ENCODE assay signal across 1 cellular context in genomic region chr2:72132981-72133720, GRCh38.
TF ChIP-seq lines count a peak whose summit lies in the region.

No MANE protein-coding gene starts in this region.

TF ChIP-seq in HEK293, 187 proteins besides CTCF, POLR2A, EP300 and RAD21 (continued from another document):
- TF ChIP-seq, protein P1, sequence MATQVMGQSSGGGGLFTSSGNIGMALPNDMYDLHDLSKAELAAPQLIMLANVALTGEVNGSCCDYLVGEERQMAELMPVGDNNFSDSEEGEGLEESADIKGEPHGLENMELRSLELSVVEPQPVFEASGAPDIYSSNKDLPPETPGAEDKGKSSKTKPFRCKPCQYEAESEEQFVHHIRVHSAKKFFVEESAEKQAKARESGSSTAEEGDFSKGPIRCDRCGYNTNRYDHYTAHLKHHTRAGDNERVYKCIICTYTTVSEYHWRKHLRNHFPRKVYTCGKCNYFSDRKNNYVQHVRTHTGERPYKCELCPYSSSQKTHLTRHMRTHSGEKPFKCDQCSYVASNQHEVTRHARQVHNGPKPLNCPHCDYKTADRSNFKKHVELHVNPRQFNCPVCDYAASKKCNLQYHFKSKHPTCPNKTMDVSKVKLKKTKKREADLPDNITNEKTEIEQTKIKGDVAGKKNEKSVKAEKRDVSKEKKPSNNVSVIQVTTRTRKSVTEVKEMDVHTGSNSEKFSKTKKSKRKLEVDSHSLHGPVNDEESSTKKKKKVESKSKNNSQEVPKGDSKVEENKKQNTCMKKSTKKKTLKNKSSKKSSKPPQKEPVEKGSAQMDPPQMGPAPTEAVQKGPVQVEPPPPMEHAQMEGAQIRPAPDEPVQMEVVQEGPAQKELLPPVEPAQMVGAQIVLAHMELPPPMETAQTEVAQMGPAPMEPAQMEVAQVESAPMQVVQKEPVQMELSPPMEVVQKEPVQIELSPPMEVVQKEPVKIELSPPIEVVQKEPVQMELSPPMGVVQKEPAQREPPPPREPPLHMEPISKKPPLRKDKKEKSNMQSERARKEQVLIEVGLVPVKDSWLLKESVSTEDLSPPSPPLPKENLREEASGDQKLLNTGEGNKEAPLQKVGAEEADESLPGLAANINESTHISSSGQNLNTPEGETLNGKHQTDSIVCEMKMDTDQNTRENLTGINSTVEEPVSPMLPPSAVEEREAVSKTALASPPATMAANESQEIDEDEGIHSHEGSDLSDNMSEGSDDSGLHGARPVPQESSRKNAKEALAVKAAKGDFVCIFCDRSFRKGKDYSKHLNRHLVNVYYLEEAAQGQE (tag by site-specific recombination; IDR thresholded peaks at IDR 0.05): peak; percentile 64
- TF ChIP-seq ZNF391 (tag by site-specific recombination; IDR thresholded peaks at IDR 0.05; ENCODE audit: borderline replicate concordance, low read depth) (no peak), ZNF530 (tag by site-specific recombination; IDR thresholded peaks at IDR 0.05; ENCODE audit: low read depth) (no peak), ZNF473 (tag by site-specific recombination; IDR thresholded peaks at IDR 0.05) (no peak)
- TF ChIP-seq, protein P2, sequence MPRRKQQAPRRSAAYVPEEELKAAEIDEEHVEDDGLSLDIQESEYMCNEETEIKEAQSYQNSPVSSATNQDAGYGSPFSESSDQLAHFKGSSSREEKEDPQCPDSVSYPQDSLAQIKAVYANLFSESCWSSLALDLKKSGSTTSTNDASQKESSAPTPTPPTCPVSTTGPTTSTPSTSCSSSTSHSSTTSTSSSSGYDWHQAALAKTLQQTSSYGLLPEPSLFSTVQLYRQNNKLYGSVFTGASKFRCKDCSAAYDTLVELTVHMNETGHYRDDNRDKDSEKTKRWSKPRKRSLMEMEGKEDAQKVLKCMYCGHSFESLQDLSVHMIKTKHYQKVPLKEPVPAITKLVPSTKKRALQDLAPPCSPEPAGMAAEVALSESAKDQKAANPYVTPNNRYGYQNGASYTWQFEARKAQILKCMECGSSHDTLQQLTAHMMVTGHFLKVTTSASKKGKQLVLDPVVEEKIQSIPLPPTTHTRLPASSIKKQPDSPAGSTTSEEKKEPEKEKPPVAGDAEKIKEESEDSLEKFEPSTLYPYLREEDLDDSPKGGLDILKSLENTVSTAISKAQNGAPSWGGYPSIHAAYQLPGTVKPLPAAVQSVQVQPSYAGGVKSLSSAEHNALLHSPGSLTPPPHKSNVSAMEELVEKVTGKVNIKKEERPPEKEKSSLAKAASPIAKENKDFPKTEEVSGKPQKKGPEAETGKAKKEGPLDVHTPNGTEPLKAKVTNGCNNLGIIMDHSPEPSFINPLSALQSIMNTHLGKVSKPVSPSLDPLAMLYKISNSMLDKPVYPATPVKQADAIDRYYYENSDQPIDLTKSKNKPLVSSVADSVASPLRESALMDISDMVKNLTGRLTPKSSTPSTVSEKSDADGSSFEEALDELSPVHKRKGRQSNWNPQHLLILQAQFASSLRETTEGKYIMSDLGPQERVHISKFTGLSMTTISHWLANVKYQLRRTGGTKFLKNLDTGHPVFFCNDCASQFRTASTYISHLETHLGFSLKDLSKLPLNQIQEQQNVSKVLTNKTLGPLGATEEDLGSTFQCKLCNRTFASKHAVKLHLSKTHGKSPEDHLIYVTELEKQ (tag by site-specific recombination; IDR thresholded peaks at IDR 0.05; ENCODE audit: borderline replicate concordance): no peak
- TF ChIP-seq, protein P3, sequence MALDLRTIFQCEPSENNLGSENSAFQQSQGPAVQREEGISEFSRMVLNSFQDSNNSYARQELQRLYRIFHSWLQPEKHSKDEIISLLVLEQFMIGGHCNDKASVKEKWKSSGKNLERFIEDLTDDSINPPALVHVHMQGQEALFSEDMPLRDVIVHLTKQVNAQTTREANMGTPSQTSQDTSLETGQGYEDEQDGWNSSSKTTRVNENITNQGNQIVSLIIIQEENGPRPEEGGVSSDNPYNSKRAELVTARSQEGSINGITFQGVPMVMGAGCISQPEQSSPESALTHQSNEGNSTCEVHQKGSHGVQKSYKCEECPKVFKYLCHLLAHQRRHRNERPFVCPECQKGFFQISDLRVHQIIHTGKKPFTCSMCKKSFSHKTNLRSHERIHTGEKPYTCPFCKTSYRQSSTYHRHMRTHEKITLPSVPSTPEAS (tag by site-specific recombination; IDR thresholded peaks at IDR 0.05): no peak
